In the genomic region with DNA sequence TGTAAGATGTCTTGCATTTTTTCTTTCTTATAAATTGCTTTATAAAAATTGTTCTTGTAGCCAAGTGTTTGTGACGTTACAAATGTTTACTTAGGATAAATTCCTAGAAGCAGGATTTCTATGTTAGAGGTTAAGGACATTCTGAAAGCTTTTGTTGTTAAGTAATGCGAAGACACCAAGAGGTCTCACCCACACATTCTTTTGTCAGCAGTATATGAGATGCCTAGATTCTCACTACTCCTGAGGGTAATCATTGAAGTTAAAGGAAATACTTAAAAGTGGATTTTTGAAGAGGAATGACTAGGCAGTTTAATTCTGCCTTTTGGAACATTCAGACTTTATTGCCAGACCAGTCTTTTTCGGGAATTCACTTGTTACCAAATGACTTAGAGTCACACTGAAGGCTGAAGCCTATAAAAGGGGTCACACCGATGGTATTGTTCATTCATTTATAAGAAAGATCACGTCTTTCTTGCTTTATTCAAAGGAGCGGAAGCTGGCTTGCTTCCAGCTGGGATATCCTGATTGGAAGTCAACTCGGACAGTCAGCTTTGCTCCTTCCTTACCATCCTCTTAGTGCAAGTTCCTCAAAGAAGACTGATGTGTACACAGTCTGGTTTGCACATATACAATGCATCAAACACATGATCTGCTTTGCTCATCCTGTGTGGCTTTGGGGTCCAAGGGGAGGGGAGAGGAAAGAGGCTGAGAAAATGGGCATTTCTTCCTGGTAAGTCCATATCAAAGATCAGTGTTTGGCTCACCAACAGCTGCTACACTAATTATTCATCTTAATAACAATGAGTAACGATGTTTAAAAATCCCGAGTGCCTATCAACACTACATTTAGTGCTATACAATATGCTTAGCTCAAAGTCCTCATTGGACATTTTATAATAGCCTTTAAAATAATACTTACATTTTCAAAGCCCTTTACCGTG, we compare ENCODE assay signal across 13 cellular contexts.
DNase-seq lines count a peak whose midpoint lies in the region; ATAC-seq and TF ChIP-seq lines count a peak whose summit lies in the region.
"Had no signal": no experiment of that assay in that cellular context is flagged by ENCODE, and none has a peak within 500 bp of the region (broad histone marks: within the 10 kb centered on the region; RNA-seq: fewer than 3 reads in every experiment).

No MANE protein-coding gene starts in this region.

- H3K27ac Mint-ChIP-seq in GM23338: peak overlapping the region; percentile 21; the same call in 1 of the 2 replicates
- no peak overlapping the region for H3K27ac Mint-ChIP-seq in activated naive CD8-positive, alpha-beta T cell treated with anti-CD3 and anti-CD28 coated beads for 36 hours
- no peak overlapping the region for H3K27ac Mint-ChIP-seq in stimulated activated memory B cell treated with anti-CD40 and anti-IgM and Interleukin-4, amounts not matched to agents 10 μg/mL and 1 μg/mL and 100 μg/mL, for 72 hours
- H3K27ac Mint-ChIP-seq: activated CD8-positive, alpha-beta memory T cell treated with anti-CD3 and anti-CD28 coated beads, Interleukin-2, amount 10 ng/mL, durations not matched to agents 7 days and 5 days; T-helper 1 cell treated with Interleukin-12 subunit alpha and Interleukin-12 subunit beta and Interleukin-4 antibody, amounts not matched to agents 30 μg/mL and 1 μg/mL, for 36 hours had no signal

- H3K27ac ChIP-seq in GM23338 (ENCODE audit: low read depth): no peak overlapping the region
- peak overlapping the region; percentile 97 for H3K27ac ChIP-seq in SU-DHL-6 (ENCODE audit: low read depth, low read length)
- H3K27ac ChIP-seq: body of pancreas had no signal

- H3K9me3 Mint-ChIP-seq in GM23338: no peaks in the 10 kb centered on the region
- H3K9me3 Mint-ChIP-seq in activated naive CD8-positive, alpha-beta T cell treated with anti-CD3 and anti-CD28 coated beads for 36 hours: no peaks in the 10 kb centered on the region
- H3K9me3 Mint-ChIP-seq in stimulated activated memory B cell treated with anti-CD40 and anti-IgM and Interleukin-4, amounts not matched to agents 10 μg/mL and 1 μg/mL and 100 μg/mL, for 72 hours: no peaks in the 10 kb centered on the region
- H3K9me3 Mint-ChIP-seq: T-helper 1 cell treated with Interleukin-12 subunit alpha and Interleukin-12 subunit beta and Interleukin-4 antibody, amounts not matched to agents 30 μg/mL and 1 μg/mL, for 36 hours had no signal

- ATAC-seq in GM23338: peak; percentile 57
- no peak for ATAC-seq in stimulated activated memory B cell treated with anti-CD40 and anti-IgM and Interleukin-4, amounts not matched to agents 10 μg/mL and 1 μg/mL and 100 μg/mL, for 72 hours
- ATAC-seq: activated CD8-positive, alpha-beta memory T cell treated with anti-CD3 and anti-CD28 coated beads, Interleukin-2, amount 10 ng/mL, durations not matched to agents 7 days and 5 days; body of pancreas had no signal

- H3K4me1 Mint-ChIP-seq in GM23338: peaks cover 20% of the 10 kb centered on the region
- no peaks in the 10 kb centered on the region for H3K4me1 Mint-ChIP-seq in activated naive CD8-positive, alpha-beta T cell treated with anti-CD3 and anti-CD28 coated beads for 36 hours
- H3K4me1 Mint-ChIP-seq in stimulated activated memory B cell treated with anti-CD40 and anti-IgM and Interleukin-4, amounts not matched to agents 10 μg/mL and 1 μg/mL and 100 μg/mL, for 72 hours: peaks cover 8% of the 10 kb centered on the region
- H3K4me1 Mint-ChIP-seq: activated CD8-positive, alpha-beta memory T cell treated with anti-CD3 and anti-CD28 coated beads, Interleukin-2, amount 10 ng/mL, durations not matched to agents 7 days and 5 days had no signal

- peak overlapping the region; percentile 69 for H3K9ac ChIP-seq in SU-DHL-6 (ENCODE audit: low read length)

- no peaks in the 10 kb centered on the region for H3K36me3 Mint-ChIP-seq in GM23338 (ENCODE audit: low read depth)
- H3K36me3 Mint-ChIP-seq in activated naive CD8-positive, alpha-beta T cell treated with anti-CD3 and anti-CD28 coated beads for 36 hours: no peaks in the 10 kb centered on the region
- H3K36me3 Mint-ChIP-seq in stimulated activated memory B cell treated with anti-CD40 and anti-IgM and Interleukin-4, amounts not matched to agents 10 μg/mL and 1 μg/mL and 100 μg/mL, for 72 hours: no peaks in the 10 kb centered on the region
- H3K36me3 Mint-ChIP-seq: activated CD8-positive, alpha-beta memory T cell treated with anti-CD3 and anti-CD28 coated beads, Interleukin-2, amount 10 ng/mL, durations not matched to agents 7 days and 5 days had no signal

- H3K4me3 Mint-ChIP-seq in GM23338: no peak overlapping the region
- H3K4me3 Mint-ChIP-seq in activated naive CD8-positive, alpha-beta T cell treated with anti-CD3 and anti-CD28 coated beads for 36 hours: no peak overlapping the region
- no peak overlapping the region for H3K4me3 Mint-ChIP-seq in stimulated activated memory B cell treated with anti-CD40 and anti-IgM and Interleukin-4, amounts not matched to agents 10 μg/mL and 1 μg/mL and 100 μg/mL, for 72 hours
- H3K4me3 Mint-ChIP-seq: activated CD8-positive, alpha-beta memory T cell treated with anti-CD3 and anti-CD28 coated beads, Interleukin-2, amount 10 ng/mL, durations not matched to agents 7 days and 5 days; T-helper 1 cell treated with Interleukin-12 subunit alpha and Interleukin-12 subunit beta and Interleukin-4 antibody, amounts not matched to agents 30 μg/mL and 1 μg/mL, for 36 hours had no signal

- peaks cover 6% of the 10 kb centered on the region for H3K27me3 Mint-ChIP-seq in GM23338 (ENCODE audit: insufficient read depth, low read depth, poor library complexity)
- H3K27me3 Mint-ChIP-seq in activated naive CD8-positive, alpha-beta T cell treated with anti-CD3 and anti-CD28 coated beads for 36 hours: peaks cover 6% of the 10 kb centered on the region
- H3K27me3 Mint-ChIP-seq in stimulated activated memory B cell treated with anti-CD40 and anti-IgM and Interleukin-4, amounts not matched to agents 10 μg/mL and 1 μg/mL and 100 μg/mL, for 72 hours: peaks cover 21% of the 10 kb centered on the region

- no peak overlapping the region for H3K4me3 ChIP-seq in GM23338
- no peak overlapping the region for H3K4me3 ChIP-seq in SU-DHL-6 (ENCODE audit: insufficient read depth, low read length, poor library complexity, severe bottlenecking)
- H3K4me3 ChIP-seq in foreskin fibroblast (ENCODE audit: low read depth in 1 of 2, low read length in 2 of 2): no peak overlapping the region
- no peak overlapping the region for H3K4me3 ChIP-seq in skeletal muscle cell (ENCODE audit: low read depth, low read length)
- H3K4me3 ChIP-seq: body of pancreas had no signal

- H3K79me2 ChIP-seq in GM23338 (replicated peaks; ENCODE audit: insufficient read depth): no peaks in the 10 kb centered on the region
- H3K79me2 ChIP-seq in SU-DHL-6 (ENCODE audit: insufficient read depth, low read length): peaks cover 17% of the 10 kb centered on the region

- H3K4me2 ChIP-seq in GM23338 (peak overlapping the region; percentile 13; the same call in 1 of the 2 replicates), SU-DHL-6 (ENCODE audit: low read depth, low read length, poor library complexity, severe bottlenecking) (peak overlapping the region; percentile 94)

- TF ChIP-seq CTCF in GM23338 (conservative IDR thresholded peaks at IDR 0.05; ENCODE audit: low read depth in 2 of 2): no peak
- no peak for TF ChIP-seq CTCF in SU-DHL-6 (IDR thresholded peaks at IDR 0.05; ENCODE audit: insufficient read depth, low read length, poor library complexity, severe bottlenecking)
- no peak for TF ChIP-seq CTCF in foreskin fibroblast (IDR thresholded peaks at IDR 0.05; ENCODE audit: low read depth, low read length)

- DNase-seq in GM23338 (ENCODE audit: low spot score): peak; percentile 38
- DNase-seq in foreskin fibroblast: peak; percentile 30 to 50
- peak; percentile 71 for DNase-seq in skeletal muscle cell (ENCODE audit: low read depth)
- no peak for DNase-seq in activated naive CD8-positive, alpha-beta T cell treated with anti-CD3 and anti-CD28 coated beads for 36 hours
- DNase-seq in stimulated activated naive CD4-positive, alpha-beta T cell treated with Interleukin-2 at 50 U/mL for 16 hours (lab: John Stamatoyannopoulos, UW): no peak
- no peak for DNase-seq in NCI-H2227 (lab: John Stamatoyannopoulos, UW; ENCODE audit: unreplicated experiment)
- DNase-seq: activated CD8-positive, alpha-beta memory T cell treated with anti-CD3 and anti-CD28 coated beads, Interleukin-2, amount 10 ng/mL, durations not matched to agents 7 days and 5 days; Kasumi-1; stimulated activated CD4-positive, alpha-beta T cell treated with anti-CD3 and anti-CD28 coated beads, Interleukin-2, amount 100 ng/mL, for 24 hours had no signal

- H3K27me3 ChIP-seq in GM23338 (ENCODE audit: insufficient read depth) (no peaks in the 10 kb centered on the region), SU-DHL-6 (ENCODE audit: low read length) (no peaks in the 10 kb centered on the region)
- H3K27me3 ChIP-seq: body of pancreas had no signal

- no peaks in the 10 kb centered on the region for H3K9me3 ChIP-seq in SU-DHL-6 (ENCODE audit: insufficient read depth, low read length)
- H3K9me3 ChIP-seq: body of pancreas had no signal

- H3K9me2 ChIP-seq in GM23338 (ENCODE audit: insufficient read depth): peaks cover 5% of the 10 kb centered on the region; the same call in 1 of the 2 replicates
- H3K9me2 ChIP-seq in SU-DHL-6 (replicated peaks; ENCODE audit: insufficient read depth, low read length): no peaks in the 10 kb centered on the region

- H4K20me1 ChIP-seq in GM23338 (replicated peaks; ENCODE audit: insufficient read depth): no peaks in the 10 kb centered on the region
- no peaks in the 10 kb centered on the region for H4K20me1 ChIP-seq in SU-DHL-6 (ENCODE audit: low read depth, low read length)

- H3K36me3 ChIP-seq in GM23338 (ENCODE audit: insufficient read depth) (no peaks in the 10 kb centered on the region), SU-DHL-6 (ENCODE audit: low read length) (no peaks in the 10 kb centered on the region)

- H3K4me1 ChIP-seq in GM23338 (ENCODE audit: insufficient read depth): peaks cover 11% of the 10 kb centered on the region; the same call in 1 of the 2 replicates
- H3K4me1 ChIP-seq: body of pancreas had no signal

- 0 out of 2 replicates have a peak overlapping the region, but pooled peaks have one; percentile 10 for H2AFZ ChIP-seq in GM23338
- H2AFZ ChIP-seq in SU-DHL-6 (ENCODE audit: low read depth, low read length, severe bottlenecking): no peak overlapping the region

- H3F3A ChIP-seq in GM23338 (replicated peaks; ENCODE audit: low read depth) (no peaks in the 10 kb centered on the region), SU-DHL-6 (ENCODE audit: insufficient read depth) (peaks cover 50% of the 10 kb centered on the region)

TF ChIP-seq in GM23338, 12 proteins besides CTCF, POLR2A, EP300 and RAD21 (continues in another document):
- TF ChIP-seq EZH2phosphoT487 (IDR thresholded peaks at IDR 0.05; ENCODE audit: unreplicated experiment) (no peak), STAT1 (IDR thresholded peaks at IDR 0.05; ENCODE audit: unreplicated experiment) (no peak)

Comparison
In these comparisons a context has a peak if more than half of its experiments do, and no peak if none do; other contexts are left out.
1. DNase-seq: peak in GM23338 (single experiment), foreskin fibroblast (2 of 2) and skeletal muscle cell (single experiment); none in activated naive CD8-positive, alpha-beta T cell treated with anti-CD3 and anti-CD28 coated beads for 36 hours (single experiment), stimulated activated naive CD4-positive, alpha-beta T cell treated with Interleukin-2 at 50 U/mL for 16 hours (single experiment) and NCI-H2227 (single experiment).